In the genomic region with DNA sequence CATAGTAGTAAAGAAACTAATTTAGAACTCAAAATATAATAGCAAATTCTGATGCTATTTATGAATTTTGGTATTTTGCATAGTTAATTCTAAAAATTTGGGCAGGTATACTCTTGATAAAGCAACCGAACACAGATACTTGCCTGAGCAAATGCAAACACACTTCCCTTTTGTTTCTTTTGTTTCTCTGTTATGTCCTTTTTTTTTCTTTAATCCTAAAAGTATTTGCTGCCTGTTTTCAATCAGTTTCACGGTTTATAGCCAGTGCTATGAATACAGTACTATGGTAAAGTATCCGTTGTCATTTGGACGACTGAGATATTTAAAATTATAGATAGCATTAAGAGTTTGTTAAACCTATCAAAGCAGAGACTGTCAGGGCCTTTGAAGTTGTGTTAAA, we compare ENCODE assay signal across 16 cellular contexts. TPM values are rescaled to one million over a fixed set of nuclear protein-coding genes. Genes with fewer than 3 reads are reported as not detected.
A peak's percentile ranks its signal among the peaks of the same experiment; 100 is the strongest.
DNase-seq lines count a peak whose midpoint lies in the region; ATAC-seq and TF ChIP-seq lines count a peak whose summit lies in the region.
"Had no signal": no experiment of that assay in that cellular context is flagged by ENCODE, and none has a peak within 500 bp of the region (broad histone marks: within the 10 kb centered on the region; RNA-seq: fewer than 3 reads in every experiment).

No MANE protein-coding gene starts in this region.

- H3F3A ChIP-seq in SK-N-SH (replicated peaks; ENCODE audit: insufficient read depth), result peaks cover 18% of the 10 kb centered on the region

- POLR2A ChIA-PET in SK-N-SH (lab: Yijun Ruan, JAX), result no interaction called here

- H3K9me3 ChIP-seq in SK-N-SH, result no peaks in the 10 kb centered on the region
- no peaks in the 10 kb centered on the region for H3K9me3 ChIP-seq in HUES6 (ENCODE audit: control insufficient read depth, insufficient read depth, low read depth, low read length)

- H3K4me3 ChIP-seq in SK-N-SH (ENCODE audit: low read depth in 2 of 2, low read length in 1 of 2), result peak overlapping the region in 1 of 2 experiments; percentile 98; a peak in 2 of 4 replicates
- H3K4me3 ChIP-seq in HUES6 (ENCODE audit: low read depth, low read length), result peak overlapping the region; percentile 82

- H4K20me1 ChIP-seq in SK-N-SH (ENCODE audit: insufficient read depth), result peaks cover 24% of the 10 kb centered on the region

- ATAC-seq in SK-N-SH treated with all-trans-retinoic acid at 6 μM for 48 hours, result no peak
- no peak for ATAC-seq in activated CD8-positive, alpha-beta memory T cell treated with anti-CD3 and anti-CD28 coated beads, Interleukin-2, amount 10 ng/mL, durations not matched to agents 7 days and 5 days
- ATAC-seq: left lobe of liver, Panc1 had no signal

- peaks cover 13% of the 10 kb centered on the region for H3K36me3 Mint-ChIP-seq in activated T-helper 1 cell treated with anti-CD3 and anti-CD28 coated beads, Interleukin-12 subunit alpha, Interleukin-12 subunit beta, Interleukin-2, Interleukin-4 antibody, amounts not matched to agents 30 ng/mL and 10 ng/mL and 1 ng/mL, durations not matched to agents 14 hours and 24 hours and 36 hours (ENCODE audit: low read depth)
- peaks cover 13% of the 10 kb centered on the region for H3K36me3 Mint-ChIP-seq in nephron (ENCODE audit: low read depth)
- H3K36me3 Mint-ChIP-seq in activated CD8-positive, alpha-beta memory T cell treated with anti-CD3 and anti-CD28 coated beads, Interleukin-2, amount 10 ng/mL, durations not matched to agents 7 days and 5 days, result peaks cover 9% of the 10 kb centered on the region

- peaks cover 12 to 20% of the 10 kb centered on the region in 2 experiments for H3K36me3 ChIP-seq in SK-N-SH (replicated peaks in 1 of 2; ENCODE audit: control insufficient read depth in 1 of 2, insufficient read depth in 2 of 2, low read length in 1 of 2)
- peaks cover 24% of the 10 kb centered on the region for H3K36me3 ChIP-seq in HUES6 (ENCODE audit: control insufficient read depth, insufficient read depth, low read length)

- peak overlapping the region; percentile 58 for H3K27ac Mint-ChIP-seq in activated T-helper 1 cell treated with anti-CD3 and anti-CD28 coated beads, Interleukin-12 subunit alpha, Interleukin-12 subunit beta, Interleukin-2, Interleukin-4 antibody, amounts not matched to agents 30 ng/mL and 10 ng/mL and 1 ng/mL, durations not matched to agents 14 hours and 24 hours and 36 hours
- no peak overlapping the region for H3K27ac Mint-ChIP-seq in nephron
- no peak overlapping the region for H3K27ac Mint-ChIP-seq in activated CD8-positive, alpha-beta memory T cell treated with anti-CD3 and anti-CD28 coated beads, Interleukin-2, amount 10 ng/mL, durations not matched to agents 7 days and 5 days

- H3K27me3 Mint-ChIP-seq in activated T-helper 1 cell treated with anti-CD3 and anti-CD28 coated beads, Interleukin-12 subunit alpha, Interleukin-12 subunit beta, Interleukin-2, Interleukin-4 antibody, amounts not matched to agents 30 ng/mL and 10 ng/mL and 1 ng/mL, durations not matched to agents 14 hours and 24 hours and 36 hours (ENCODE audit: insufficient read depth), result no peaks in the 10 kb centered on the region
- no peaks in the 10 kb centered on the region for H3K27me3 Mint-ChIP-seq in nephron (ENCODE audit: low read depth)
- no peaks in the 10 kb centered on the region for H3K27me3 Mint-ChIP-seq in activated CD8-positive, alpha-beta memory T cell treated with anti-CD3 and anti-CD28 coated beads, Interleukin-2, amount 10 ng/mL, durations not matched to agents 7 days and 5 days

- no peak for TF ChIP-seq EP300 in SK-N-SH (IDR thresholded peaks at IDR 0.05; ENCODE audit: borderline replicate concordance in 1 of 2, low read depth in 1 of 2, low read length in 1 of 2)

- peak overlapping the region; percentile 94; the same call in 1 of the 2 replicates for H3K9ac ChIP-seq in SK-N-SH
- H3K9ac ChIP-seq in HUES6 (ENCODE audit: low read length), result no peak overlapping the region

- DNase-seq in SK-N-SH (no peak), middle frontal gyrus (ENCODE audit: extremely low spot score, low spot score) (no peak), Ammon's horn (ENCODE audit: low spot score) (no peak)
- DNase-seq in activated T-helper 1 cell treated with anti-CD3 and anti-CD28 coated beads, Interleukin-12 subunit alpha, Interleukin-12 subunit beta, Interleukin-2, Interleukin-4 antibody, amounts not matched to agents 30 ng/mL and 10 ng/mL and 1 ng/mL, durations not matched to agents 14 hours and 24 hours and 36 hours (ENCODE audit: low spot score), result no peak
- no peak for DNase-seq in activated CD8-positive, alpha-beta memory T cell treated with anti-CD3 and anti-CD28 coated beads, Interleukin-2, amount 10 ng/mL, durations not matched to agents 7 days and 5 days
- DNase-seq: 8988T; activated effector memory CD4-positive, alpha-beta T cell treated with Interleukin-2 at 50 U/mL for 16 hours; foreskin fibroblast; GM23248; NCI-H2107; posterior cingulate gyrus had no signal

- 69% methylated on average over 4 of the region's 4 CpGs for WGBS in SK-N-SH (ENCODE audit: low lambda C conversion rate)

- peaks cover 25% of the 10 kb centered on the region for H3K4me1 Mint-ChIP-seq in activated T-helper 1 cell treated with anti-CD3 and anti-CD28 coated beads, Interleukin-12 subunit alpha, Interleukin-12 subunit beta, Interleukin-2, Interleukin-4 antibody, amounts not matched to agents 30 ng/mL and 10 ng/mL and 1 ng/mL, durations not matched to agents 14 hours and 24 hours and 36 hours (ENCODE audit: low read depth)
- H3K4me1 Mint-ChIP-seq in nephron, result peaks cover 6% of the 10 kb centered on the region
- peaks cover 18% of the 10 kb centered on the region for H3K4me1 Mint-ChIP-seq in activated CD8-positive, alpha-beta memory T cell treated with anti-CD3 and anti-CD28 coated beads, Interleukin-2, amount 10 ng/mL, durations not matched to agents 7 days and 5 days

- TF ChIP-seq CTCF in SK-N-SH (IDR thresholded peaks at IDR 0.05) (no peak), nephron (IDR thresholded peaks at IDR 0.05; ENCODE audit: unreplicated experiment in 3 of 3) (no peak)

- peak overlapping the region; percentile 90; the same call in 1 of the 2 replicates for H3K4me2 ChIP-seq in SK-N-SH

- CTCF ChIA-PET in SK-N-SH (lab: Yijun Ruan, JAX), result interaction anchor here (1.0 kb wide), 1 partner anchor 20 kb away, joined by 4 read pairs; no protein-coding TSS in a partner anchor
- CTCF ChIA-PET in activated CD8-positive, alpha-beta memory T cell treated with anti-CD3 and anti-CD28 coated beads, Interleukin-2, amount 10 ng/mL, durations not matched to agents 7 days and 5 days (lab: Charles Lee), result no interaction called here

- H3K27ac ChIP-seq in SK-N-SH (ENCODE audit: low read depth in 2 of 2, low read length in 1 of 2), result peak overlapping the region in 1 of 2 experiments; percentile 91; a peak in 1 of 4 replicates
- H3K27ac ChIP-seq in HUES6 (ENCODE audit: low read depth, low read length), result no peak overlapping the region
- H3K27ac ChIP-seq: GM23248 had no signal

- peaks cover 68% of the 10 kb centered on the region for H3K79me2 ChIP-seq in SK-N-SH (ENCODE audit: insufficient read depth)

- H3K4me3 Mint-ChIP-seq in activated T-helper 1 cell treated with anti-CD3 and anti-CD28 coated beads, Interleukin-12 subunit alpha, Interleukin-12 subunit beta, Interleukin-2, Interleukin-4 antibody, amounts not matched to agents 30 ng/mL and 10 ng/mL and 1 ng/mL, durations not matched to agents 14 hours and 24 hours and 36 hours, result peak overlapping the region; percentile 97
- H3K4me3 Mint-ChIP-seq in nephron, result peak overlapping the region; percentile 91 to 96 (median 91)
- H3K4me3 Mint-ChIP-seq in activated CD8-positive, alpha-beta memory T cell treated with anti-CD3 and anti-CD28 coated beads, Interleukin-2, amount 10 ng/mL, durations not matched to agents 7 days and 5 days, result no peak overlapping the region

- no peaks in the 10 kb centered on the region for H3K9me3 Mint-ChIP-seq in activated T-helper 1 cell treated with anti-CD3 and anti-CD28 coated beads, Interleukin-12 subunit alpha, Interleukin-12 subunit beta, Interleukin-2, Interleukin-4 antibody, amounts not matched to agents 30 ng/mL and 10 ng/mL and 1 ng/mL, durations not matched to agents 14 hours and 24 hours and 36 hours
- H3K9me3 Mint-ChIP-seq in nephron, result peaks cover 3% of the 10 kb centered on the region
- no peaks in the 10 kb centered on the region for H3K9me3 Mint-ChIP-seq in activated CD8-positive, alpha-beta memory T cell treated with anti-CD3 and anti-CD28 coated beads, Interleukin-2, amount 10 ng/mL, durations not matched to agents 7 days and 5 days (ENCODE audit: low read depth)

- no peaks in the 10 kb centered on the region for H3K9me2 ChIP-seq in SK-N-SH

- TF ChIP-seq RAD21 in SK-N-SH (IDR thresholded peaks at IDR 0.05; ENCODE audit: low read length), result no peak

- H3K4me1 ChIP-seq in SK-N-SH (ENCODE audit: control insufficient read depth in 1 of 2, insufficient read depth in 2 of 2, low read depth in 1 of 2, low read length in 1 of 2) (peaks cover 0 to 2% of the 10 kb centered on the region in 2 experiments; a peak in 2 of 4 replicates), HUES6 (ENCODE audit: control insufficient read depth, insufficient read depth, low read length) (peaks cover 16% of the 10 kb centered on the region)

- H2AFZ ChIP-seq in SK-N-SH (ENCODE audit: low read depth), result no peak overlapping the region
- H2AFZ ChIP-seq: GM23248 had no signal

- no peaks in the 10 kb centered on the region for H3K27me3 ChIP-seq in SK-N-SH (ENCODE audit: insufficient read depth)
- H3K27me3 ChIP-seq in HUES6 (ENCODE audit: control insufficient read depth, insufficient read depth, low read length), result no peaks in the 10 kb centered on the region

- intact Hi-C loops in activated T-helper 1 cell treated with anti-CD3 and anti-CD28 coated beads, Interleukin-12 subunit alpha, Interleukin-12 subunit beta, Interleukin-2, Interleukin-4 antibody, amounts not matched to agents 30 ng/mL and 10 ng/mL and 1 ng/mL, durations not matched to agents 14 hours and 24 hours and 36 hours (cut with micrococcal nuclease), result loop anchor here (2.0 to 5.0 kb wide), 2 partner anchors 57 to 431 kb away; a partner anchor contains a TSS

TF ChIP-seq in SK-N-SH, 30 proteins besides CTCF, POLR2A, EP300 and RAD21 (continues in another document):
- no peak for TF ChIP-seq CHD2 (IDR thresholded peaks at IDR 0.05; ENCODE audit: low read length, partially characterized antibody)

TF ChIP-seq in SK-N-SH treated with all-trans-retinoic acid at 6 μM for 48 hours, 23 proteins besides CTCF, POLR2A, EP300 and RAD21 (continues in another document):
- no peak for TF ChIP-seq ZC3H10 (CRISPR knock-in tag; IDR thresholded peaks at IDR 0.05)
- TF ChIP-seq ZNF70 (CRISPR knock-in tag; IDR thresholded peaks at IDR 0.05), result no peak
- no peak for TF ChIP-seq ISL1 (CRISPR knock-in tag; IDR thresholded peaks at IDR 0.05)
- TF ChIP-seq ZNF565 (CRISPR knock-in tag; conservative IDR thresholded peaks at IDR 0.05; ENCODE audit: low read depth), result no peak

RNA-seq across cellular contexts. Expression of a gene that starts 2.6 kb away (rescaled TPM):
- polyA plus RNA-seq in SK-N-SH (2012; rRNA removed), result 5.5 and 7.5 TPM in 2 replicates
- polyA plus RNA-seq in SK-N-SH (2012; cell fraction: cytosol; rRNA removed), result 10.9 and 12.3 TPM in 2 replicates
- 2.7 and 8.1 TPM in 2 replicates for polyA plus RNA-seq in SK-N-SH (2012; cell fraction: nucleus; rRNA removed)
- total RNA-seq in activated T-helper 1 cell treated with anti-CD3 and anti-CD28 coated beads, Interleukin-12 subunit alpha, Interleukin-12 subunit beta, Interleukin-2, Interleukin-4 antibody, amounts not matched to agents 30 ng/mL and 10 ng/mL and 1 ng/mL, durations not matched to agents 14 hours and 24 hours and 36 hours, result 87.5 and 92.6 TPM in 2 replicates
- 10 to 100 TPM; 28.4 to 47.8 TPM for total RNA-seq in activated CD8-positive, alpha-beta memory T cell treated with anti-CD3 and anti-CD28 coated beads, Interleukin-2, amount 10 ng/mL, durations not matched to agents 7 days and 5 days
